Comparison of ENCODE assay signal across 8 cellular contexts in the genomic region with DNA sequence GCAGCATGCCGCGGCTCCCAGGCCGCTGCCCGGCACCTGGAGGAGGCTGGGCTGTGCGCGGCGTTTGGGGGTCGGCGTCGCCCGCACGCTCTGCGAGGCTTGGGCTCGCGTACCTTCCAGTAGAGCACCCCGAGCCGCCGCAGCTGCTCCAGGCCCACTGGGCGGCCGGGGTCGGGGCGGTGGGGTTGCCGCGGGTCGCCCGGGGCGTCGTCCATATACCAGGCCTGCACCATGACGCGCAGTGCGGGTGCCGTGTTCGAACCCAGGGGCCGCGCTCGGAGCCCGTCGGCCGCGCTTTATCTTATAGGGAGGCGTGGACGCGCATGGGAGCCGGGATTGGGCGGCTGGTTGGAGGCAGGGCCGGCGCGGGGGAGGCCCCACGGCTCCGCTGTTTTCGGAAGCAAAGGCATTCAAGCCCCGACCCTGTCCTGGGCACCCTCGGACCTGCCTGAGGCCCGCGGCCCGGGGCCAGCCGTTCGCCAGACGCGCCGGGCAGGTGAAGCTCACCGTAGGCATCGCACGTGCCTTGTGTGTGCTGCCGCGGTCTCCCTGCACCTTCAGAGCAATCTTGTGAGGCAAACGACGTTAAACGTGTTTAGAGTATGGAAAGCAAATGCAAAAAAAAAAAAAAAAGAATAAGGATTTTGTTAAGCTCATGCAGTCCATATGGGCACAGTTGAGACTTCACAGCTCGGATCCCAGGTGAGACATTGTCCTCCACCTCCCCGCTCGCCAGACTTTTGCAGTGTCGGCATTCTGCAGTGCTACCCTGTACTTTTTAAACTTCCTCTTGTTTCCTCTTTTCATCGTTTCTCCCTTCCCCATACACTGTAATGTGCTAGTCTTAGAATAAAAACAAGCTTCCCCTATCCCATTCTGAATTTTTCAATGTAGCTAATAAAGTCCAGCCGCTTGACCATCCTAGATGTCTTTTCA. TPM values are rescaled to one million over a fixed set of nuclear protein-coding genes. Genes with fewer than 3 reads are reported as not detected.
A peak's percentile ranks its signal among the peaks of the same experiment; 100 is the strongest.
DNase-seq lines count a peak whose midpoint lies in the region; ATAC-seq and TF ChIP-seq lines count a peak whose summit lies in the region.

Gene ADI1, minus strand, starts transcription at position 277 of the 936 bp plus-strand sequence. Its CDS starts 44 bp downstream, at position 233.

- H2AFZ ChIP-seq in neuronal stem cell (ENCODE audit: low read length) = peak within 1 kb of the TSS; percentile 97

- ATAC-seq in GM21717 (IDR thresholded peaks at IDR 0.05; ENCODE audit: unreplicated experiment) = peak; percentile 71

- peaks cover 2% of the 10 kb centered on the region for H3K79me1 ChIP-seq in neuronal stem cell (ENCODE audit: low read depth, low read length)

- peaks cover 0 to 3% of the 10 kb centered on the region in 2 donors for H3K4me1 ChIP-seq in neuronal stem cell (ENCODE audit: control insufficient read depth in 2 of 2, insufficient read depth in 1 of 2, low read depth in 1 of 2, low read length in 2 of 2)

- no peak within 1 kb of the TSS for H2BK120ac ChIP-seq in neuronal stem cell (ENCODE audit: low read depth, low read length)

- no peak within 1 kb of the TSS for H2BK12ac ChIP-seq in neuronal stem cell (ENCODE audit: low read length)

- no peaks in the 10 kb centered on the region for H3K27me3 ChIP-seq in neuronal stem cell (ENCODE audit: control insufficient read depth in 3 of 3, insufficient read depth in 3 of 3, low read depth in 1 of 3, low read length in 3 of 3)

- peak within 1 kb of the TSS; percentile 87 for H3K4me2 ChIP-seq in neuronal stem cell (ENCODE audit: insufficient read depth, low read length, poor library complexity, severe bottlenecking)

- H2AK5ac ChIP-seq in neuronal stem cell (ENCODE audit: low read depth, low read length) = peak within 1 kb of the TSS; percentile 78

- WGBS in neuronal stem cell (ENCODE audit: extremely low coverage in 2 of 2, insufficient read length in 2 of 2, insufficient replicate concordance in 1 of 2), 2 donors = no CpG with 5 or more reads among the region's 75 CpGs

- H4K91ac ChIP-seq in neuronal stem cell (ENCODE audit: low read depth, low read length, poor library complexity) = no peak within 1 kb of the TSS

- H4K8ac ChIP-seq in neuronal stem cell (ENCODE audit: low read depth, low read length) = no peak within 1 kb of the TSS

- peak within 1 kb of the TSS; percentile 78 to 95 for H3K4me3 ChIP-seq in neuronal stem cell (ENCODE audit: low read length in 2 of 2)

- H3K27ac ChIP-seq in neuronal stem cell (replicated peaks; ENCODE audit: low read length) = peak within 1 kb of the TSS; percentile 96
- H3K27ac ChIP-seq in substantia nigra (ENCODE audit: low read depth, low read length, poor library complexity, severe bottlenecking) = peak within 1 kb of the TSS; percentile 99

- TF ChIP-seq RAD21 in Ishikawa (IDR thresholded peaks at IDR 0.05; ENCODE audit: low read depth) = no peak

- H2BK15ac ChIP-seq in neuronal stem cell (ENCODE audit: low read length) = peak within 1 kb of the TSS; percentile 95

- H3K36me3 ChIP-seq in neuronal stem cell (replicated peaks in 1 of 2; ENCODE audit: control insufficient read depth in 2 of 2, insufficient read depth in 2 of 2, low read length in 2 of 2) = peaks cover 0 to 10% of the 10 kb centered on the region in 2 donors

- H3K18ac ChIP-seq in neuronal stem cell (ENCODE audit: low read length) = peak within 1 kb of the TSS; percentile 97

- peak within 1 kb of the TSS; percentile 92 for H3K9ac ChIP-seq in neuronal stem cell (ENCODE audit: low read depth, low read length, poor library complexity)

- peak within 1 kb of the TSS; percentile 41 for H3K4ac ChIP-seq in neuronal stem cell (ENCODE audit: low read length)

- H3K23ac ChIP-seq in neuronal stem cell (ENCODE audit: low read depth, low read length, poor library complexity) = peak within 1 kb of the TSS; percentile 99

- H3K9me3 ChIP-seq in neuronal stem cell (replicated peaks in 1 of 2; ENCODE audit: control insufficient read depth in 2 of 2, insufficient read depth in 1 of 2, low read depth in 1 of 2, low read length in 2 of 2) = no peaks in the 10 kb centered on the region

- TF ChIP-seq EP300 in Ishikawa (IDR thresholded peaks at IDR 0.05; ENCODE audit: borderline replicate concordance) = no peak

- H2BK5ac ChIP-seq in neuronal stem cell (ENCODE audit: low read length) = peak within 1 kb of the TSS; percentile 96

- DNase-seq in EL (peak; percentile 84), foreskin melanocyte (peak; percentile 77), neuronal stem cell (ENCODE audit: low spot score) (no peak), substantia nigra (lab: John Stamatoyannopoulos, UW) (peak in 43 of 49 donors; percentile 36 to 87 (median 70))
- peak; percentile 61 for DNase-seq in activated gamma-delta T cell treated with anti-CD3 and anti-CD28 coated beads, Interleukin-2, amount 50 U/mL, for 16 hours (ENCODE audit: low read depth)

- peak within 1 kb of the TSS; percentile 99 for H3K14ac ChIP-seq in neuronal stem cell (ENCODE audit: low read length)

- peak; percentile 88 for TF ChIP-seq POLR2A in Raji (IDR thresholded peaks at IDR 0.05; ENCODE audit: insufficient read depth, low read depth, low read length)

TF ChIP-seq in Ishikawa, 13 proteins besides CTCF, POLR2A, EP300 and RAD21:
- TF ChIP-seq TEAD4 (IDR thresholded peaks at IDR 0.05) (no peak), MAX (IDR thresholded peaks at IDR 0.05) (peak; percentile 88), TAF1 (IDR thresholded peaks at IDR 0.05; ENCODE audit: low read depth) (peak; percentile 59; the same call in 1 of the 2 replicates), YY1 (IDR thresholded peaks at IDR 0.05; ENCODE audit: low read depth) (0 out of 2 replicates have a peak, but pooled peaks have one; percentile 31), EGR1 (IDR thresholded peaks at IDR 0.05) (0 out of 2 replicates have a peak, but pooled peaks have one; percentile 26), CREB1 (IDR thresholded peaks at IDR 0.05; ENCODE audit: low read depth) (no peak)
- TF ChIP-seq, protein P1, sequence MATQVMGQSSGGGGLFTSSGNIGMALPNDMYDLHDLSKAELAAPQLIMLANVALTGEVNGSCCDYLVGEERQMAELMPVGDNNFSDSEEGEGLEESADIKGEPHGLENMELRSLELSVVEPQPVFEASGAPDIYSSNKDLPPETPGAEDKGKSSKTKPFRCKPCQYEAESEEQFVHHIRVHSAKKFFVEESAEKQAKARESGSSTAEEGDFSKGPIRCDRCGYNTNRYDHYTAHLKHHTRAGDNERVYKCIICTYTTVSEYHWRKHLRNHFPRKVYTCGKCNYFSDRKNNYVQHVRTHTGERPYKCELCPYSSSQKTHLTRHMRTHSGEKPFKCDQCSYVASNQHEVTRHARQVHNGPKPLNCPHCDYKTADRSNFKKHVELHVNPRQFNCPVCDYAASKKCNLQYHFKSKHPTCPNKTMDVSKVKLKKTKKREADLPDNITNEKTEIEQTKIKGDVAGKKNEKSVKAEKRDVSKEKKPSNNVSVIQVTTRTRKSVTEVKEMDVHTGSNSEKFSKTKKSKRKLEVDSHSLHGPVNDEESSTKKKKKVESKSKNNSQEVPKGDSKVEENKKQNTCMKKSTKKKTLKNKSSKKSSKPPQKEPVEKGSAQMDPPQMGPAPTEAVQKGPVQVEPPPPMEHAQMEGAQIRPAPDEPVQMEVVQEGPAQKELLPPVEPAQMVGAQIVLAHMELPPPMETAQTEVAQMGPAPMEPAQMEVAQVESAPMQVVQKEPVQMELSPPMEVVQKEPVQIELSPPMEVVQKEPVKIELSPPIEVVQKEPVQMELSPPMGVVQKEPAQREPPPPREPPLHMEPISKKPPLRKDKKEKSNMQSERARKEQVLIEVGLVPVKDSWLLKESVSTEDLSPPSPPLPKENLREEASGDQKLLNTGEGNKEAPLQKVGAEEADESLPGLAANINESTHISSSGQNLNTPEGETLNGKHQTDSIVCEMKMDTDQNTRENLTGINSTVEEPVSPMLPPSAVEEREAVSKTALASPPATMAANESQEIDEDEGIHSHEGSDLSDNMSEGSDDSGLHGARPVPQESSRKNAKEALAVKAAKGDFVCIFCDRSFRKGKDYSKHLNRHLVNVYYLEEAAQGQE (IDR thresholded peaks at IDR 0.05; ENCODE audit: low read depth) = no peak

RNA-seq across cellular contexts. Expression of gene ADI1, which starts in this region (rescaled TPM):
- 23.7 TPM for polyA plus RNA-seq in neuronal stem cell (2013, experiment 1 of 2)
- polyA plus RNA-seq in neuronal stem cell (2013, experiment 2 of 2) = 23.8 TPM
